Comparison of ENCODE assay signal across 8 cellular contexts in genomic region chr16:26645629-26646028, GRCh38.
DNase-seq lines count a peak whose midpoint lies in the region; ATAC-seq and TF ChIP-seq lines count a peak whose summit lies in the region.

No MANE protein-coding gene starts in this region.

- no peaks in the 10 kb centered on the region for H3K36me3 ChIP-seq in DOHH2 (ENCODE audit: control insufficient read depth, low read length)
- no peaks in the 10 kb centered on the region for H3K36me3 ChIP-seq in Panc1 (ENCODE audit: control insufficient read depth, insufficient read depth, low read length)

- H3K36me3 Mint-ChIP-seq in activated naive CD8-positive, alpha-beta T cell treated with anti-CD3 and anti-CD28 coated beads, Interleukin-2, amount 50 U/mL, for 24 hours (ENCODE audit: low read depth) = no peaks in the 10 kb centered on the region

- TF ChIP-seq CTCF in DOHH2 (IDR thresholded peaks at IDR 0.05; ENCODE audit: low read depth, low read length, poor library complexity, severe bottlenecking) = peak; percentile 85
- peak; percentile 64 for TF ChIP-seq CTCF in Panc1 (IDR thresholded peaks at IDR 0.05)

- H3K9me3 ChIP-seq in DOHH2 (ENCODE audit: control insufficient read depth, insufficient read depth, low read length) (no peaks in the 10 kb centered on the region), Panc1 (ENCODE audit: control insufficient read depth, insufficient read depth, low read depth, low read length) (no peaks in the 10 kb centered on the region)

- H3F3A ChIP-seq in DOHH2 (ENCODE audit: control insufficient read depth, insufficient read depth) = no peaks in the 10 kb centered on the region

- no peaks in the 10 kb centered on the region for H3K79me2 ChIP-seq in DOHH2 (ENCODE audit: control insufficient read depth, low read length)

- H3K27me3 ChIP-seq in DOHH2 (ENCODE audit: control insufficient read depth, low read length) (no peaks in the 10 kb centered on the region), Panc1 (ENCODE audit: control insufficient read depth, insufficient read depth, low read length) (no peaks in the 10 kb centered on the region)

- H3K4me1 ChIP-seq in DOHH2 (ENCODE audit: control insufficient read depth, low read length) (peaks cover 58% of the 10 kb centered on the region), Panc1 (ENCODE audit: control insufficient read depth, insufficient read depth, low read length) (no peaks in the 10 kb centered on the region)

- no TSS peak for BruUV-seq in Panc1 (replicated peaks; lab: Mats Ljungman, UMichigan)

- H3K9me2 ChIP-seq in DOHH2 (replicated peaks; ENCODE audit: control insufficient read depth, low read length) = no peaks in the 10 kb centered on the region

- no peak overlapping the region for H3K27ac Mint-ChIP-seq in activated naive CD8-positive, alpha-beta T cell treated with anti-CD3 and anti-CD28 coated beads, Interleukin-2, amount 50 U/mL, for 24 hours

- in situ Hi-C loops in Panc1 (cut with HindIII; ENCODE audit: low pct_unique_long_range_greater_than_20kb, low sequenced_read_pairs) = no loop called here

- peak overlapping the region; percentile 13; the same call in 1 of the 2 replicates for H3K4me2 ChIP-seq in DOHH2 (ENCODE audit: low read length)

- no peak overlapping the region for H3K4me3 Mint-ChIP-seq in activated naive CD8-positive, alpha-beta T cell treated with anti-CD3 and anti-CD28 coated beads, Interleukin-2, amount 50 U/mL, for 24 hours

- H3K4me3 ChIP-seq in DOHH2 (ENCODE audit: low read length) = no peak overlapping the region
- no peak overlapping the region for H3K4me3 ChIP-seq in Panc1 (ENCODE audit: low read depth in 2 of 2, low read length in 2 of 2)

- POLR2A ChIA-PET in Panc1 (lab: Charles Lee) = no interaction called here

- no peak for ATAC-seq in Panc1
- peak; percentile 57 for ATAC-seq in activated naive CD8-positive, alpha-beta T cell treated with anti-CD3 and anti-CD28 coated beads, Interleukin-2, amount 50 U/mL, for 24 hours
- no peak for ATAC-seq in HG03439 (IDR thresholded peaks at IDR 0.05; ENCODE audit: unreplicated experiment)
- ATAC-seq in HG02610 (IDR thresholded peaks at IDR 0.05; ENCODE audit: unreplicated experiment) = no peak

- peaks cover 5% of the 10 kb centered on the region for H3K27me3 Mint-ChIP-seq in activated naive CD8-positive, alpha-beta T cell treated with anti-CD3 and anti-CD28 coated beads, Interleukin-2, amount 50 U/mL, for 24 hours

- H3K9me3 Mint-ChIP-seq in activated naive CD8-positive, alpha-beta T cell treated with anti-CD3 and anti-CD28 coated beads, Interleukin-2, amount 50 U/mL, for 24 hours = no peaks in the 10 kb centered on the region

- DNase-seq in Panc1 (ENCODE audit: low read depth, low spot score) = no peak
- peak; percentile 62 for DNase-seq in activated naive CD8-positive, alpha-beta T cell treated with anti-CD3 and anti-CD28 coated beads, Interleukin-2, amount 50 U/mL, for 24 hours
- peak; percentile 62 for DNase-seq in retina
- no peak for DNase-seq in AG20443 (ENCODE audit: low spot score)
- DNase-seq in effector CD8-positive, alpha-beta T cell (lab: John Stamatoyannopoulos, UW) = no peak

- peaks cover 8% of the 10 kb centered on the region for H3K4me1 Mint-ChIP-seq in activated naive CD8-positive, alpha-beta T cell treated with anti-CD3 and anti-CD28 coated beads, Interleukin-2, amount 50 U/mL, for 24 hours

- no peak overlapping the region for H3K27ac ChIP-seq in DOHH2 (ENCODE audit: low read depth, low read length)
- no peak overlapping the region for H3K27ac ChIP-seq in Panc1 (ENCODE audit: low read length)

- H4K20me1 ChIP-seq in DOHH2 (ENCODE audit: control insufficient read depth, insufficient read depth, low read depth, low read length) = no peaks in the 10 kb centered on the region

- intact Hi-C loops in Panc1 (cut with micrococcal nuclease; ENCODE audit: unreplicated experiment) = no loop called here

- CTCF ChIA-PET in Panc1 (lab: Charles Lee) = no interaction called here

Comparison
In these comparisons a context has a peak if more than half of its experiments do, and no peak if none do; other contexts are left out.
1. DNase-seq: peak in activated naive CD8-positive, alpha-beta T cell treated with anti-CD3 and anti-CD28 coated beads, Interleukin-2, amount 50 U/mL, for 24 hours (single experiment) and retina (single experiment); none in Panc1 (single experiment), AG20443 (single experiment) and effector CD8-positive, alpha-beta T cell (single experiment).